Comparison of ENCODE assay signal across 10 cellular contexts in genomic region chr3:114582929-114583328, GRCh38.
DNase-seq lines count a peak whose midpoint lies in the region; ATAC-seq and TF ChIP-seq lines count a peak whose summit lies in the region.
"Had no signal": no experiment of that assay in that cellular context is flagged by ENCODE, and none has a peak within 500 bp of the region (broad histone marks: within the 10 kb centered on the region; RNA-seq: fewer than 3 reads in every experiment).

No MANE protein-coding gene starts in this region.

- no peaks in the 10 kb centered on the region for H3K27me3 Mint-ChIP-seq in chondrocyte (ENCODE audit: low read depth)

- H3K4me1 Mint-ChIP-seq in chondrocyte (ENCODE audit: low read depth), result no peaks in the 10 kb centered on the region

- TF ChIP-seq CTCF in A673 (conservative IDR thresholded peaks at IDR 0.05; ENCODE audit: low read depth, low read length) (no peak), chondrocyte (IDR thresholded peaks at IDR 0.05) (no peak)

- intact Hi-C loops in A673 (cut with micrococcal nuclease; ENCODE audit: unreplicated experiment), result loop anchor here (10.0 kb wide), 1 partner anchor 198 kb away; no protein-coding TSS in a partner anchor

- ATAC-seq in GM18867 (IDR thresholded peaks at IDR 0.05; ENCODE audit: unreplicated experiment) (peak; percentile 86), GM21717 (IDR thresholded peaks at IDR 0.05; ENCODE audit: unreplicated experiment) (peak; percentile 91), HG03159 (IDR thresholded peaks at IDR 0.05; ENCODE audit: unreplicated experiment) (peak; percentile 89)
- ATAC-seq: left lung had no signal

- H3K27me3 ChIP-seq in A673 (replicated peaks; ENCODE audit: insufficient read depth, low read depth, low read length, poor library complexity), result no peaks in the 10 kb centered on the region
- H3K27me3 ChIP-seq in MG63, result no peaks in the 10 kb centered on the region
- H3K27me3 ChIP-seq: left lung had no signal

- H3K4me3 Mint-ChIP-seq in chondrocyte (ENCODE audit: unreplicated experiment), result no peak overlapping the region

- H3K4me1 ChIP-seq in A673 (ENCODE audit: insufficient read depth, low read length, poor library complexity, severe bottlenecking), result peaks cover 21% of the 10 kb centered on the region
- H3K4me1 ChIP-seq: left lung had no signal

- peak overlapping the region; percentile 68 for H3K27ac ChIP-seq in A673 (ENCODE audit: low read depth, low read length, poor library complexity, severe bottlenecking)
- H3K27ac ChIP-seq: left lung had no signal

- DNase-seq in A673 (ENCODE audit: low spot score) (no peak), chondrocyte (ENCODE audit: low spot score) (no peak), MG63 (no peak), cortex of kidney (lab: John Stamatoyannopoulos, UW) (no peak), activated gamma-delta T cell treated with Interleukin-2 at 50 U/mL for 16 hours (no peak)
- DNase-seq: left lung, NCI-H510A treated with DMSO at 0.1 percent for 48 hours had no signal

- no peak overlapping the region for H3K27ac Mint-ChIP-seq in chondrocyte (ENCODE audit: unreplicated experiment)

- BruUV-seq in A673 (replicated peaks; lab: Mats Ljungman, UMichigan), result no TSS peak

- H3K9me3 ChIP-seq in A673 (ENCODE audit: low read depth, low read length, poor library complexity, severe bottlenecking), result no peaks in the 10 kb centered on the region
- no peaks in the 10 kb centered on the region for H3K9me3 ChIP-seq in MG63
- H3K9me3 ChIP-seq: left lung had no signal

- no peak overlapping the region for H3K4me3 ChIP-seq in A673 (ENCODE audit: low read depth, low read length, poor library complexity, severe bottlenecking)
- no peak overlapping the region for H3K4me3 ChIP-seq in MG63
- H3K4me3 ChIP-seq: left lung had no signal

- CTCF ChIA-PET in A673 (lab: Charles Lee), result no interaction called here

- POLR2A ChIA-PET in A673 (lab: Charles Lee; ENCODE audit: low non-redundant PET), result no interaction called here

- peaks cover 1% of the 10 kb centered on the region for H3K36me3 Mint-ChIP-seq in chondrocyte (ENCODE audit: low read depth)

- H3K36me3 ChIP-seq in A673 (ENCODE audit: insufficient read depth, low read length, poor library complexity, severe bottlenecking) (no peaks in the 10 kb centered on the region), MG63 (no peaks in the 10 kb centered on the region)
- H3K36me3 ChIP-seq: left lung had no signal

- H3K9me3 Mint-ChIP-seq in chondrocyte (ENCODE audit: low read depth), result no peaks in the 10 kb centered on the region
